Comparison of ENCODE assay signal across 1 cellular context in the genomic region with DNA sequence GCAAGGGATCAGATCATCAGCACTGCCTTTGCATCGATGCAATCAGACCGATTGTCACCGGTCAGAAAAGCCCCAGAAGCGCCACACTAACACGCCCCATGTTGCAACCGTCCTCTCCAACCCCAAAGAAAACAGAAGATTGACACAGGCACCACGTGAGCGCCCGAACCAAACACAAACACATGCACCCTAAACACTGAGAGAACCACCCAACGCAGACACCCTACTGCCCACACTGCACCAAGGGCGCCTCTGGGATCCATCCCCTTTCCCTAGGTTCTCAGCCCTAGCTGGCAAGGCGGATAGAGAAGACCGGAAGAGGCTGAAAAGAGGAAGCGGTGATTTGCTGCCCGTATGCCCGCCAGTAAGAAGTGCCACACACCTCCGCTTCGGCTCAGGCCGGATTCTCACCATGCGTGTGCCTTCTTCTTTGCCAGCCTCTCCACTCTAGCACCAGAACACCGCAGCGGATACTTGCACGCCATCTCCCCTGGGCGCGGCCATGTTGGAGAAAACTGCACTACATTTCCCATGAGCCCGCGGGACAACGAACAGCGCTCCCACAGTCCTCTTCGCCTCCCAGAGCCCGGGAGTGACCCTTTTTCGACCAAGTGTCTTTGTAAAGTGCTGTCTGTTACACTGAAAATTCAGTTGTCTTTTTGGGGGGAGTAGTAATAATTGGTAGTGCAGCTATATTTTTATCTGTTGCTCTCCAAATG.
TF ChIP-seq lines count a peak whose summit lies in the region.

A gene with protein sequence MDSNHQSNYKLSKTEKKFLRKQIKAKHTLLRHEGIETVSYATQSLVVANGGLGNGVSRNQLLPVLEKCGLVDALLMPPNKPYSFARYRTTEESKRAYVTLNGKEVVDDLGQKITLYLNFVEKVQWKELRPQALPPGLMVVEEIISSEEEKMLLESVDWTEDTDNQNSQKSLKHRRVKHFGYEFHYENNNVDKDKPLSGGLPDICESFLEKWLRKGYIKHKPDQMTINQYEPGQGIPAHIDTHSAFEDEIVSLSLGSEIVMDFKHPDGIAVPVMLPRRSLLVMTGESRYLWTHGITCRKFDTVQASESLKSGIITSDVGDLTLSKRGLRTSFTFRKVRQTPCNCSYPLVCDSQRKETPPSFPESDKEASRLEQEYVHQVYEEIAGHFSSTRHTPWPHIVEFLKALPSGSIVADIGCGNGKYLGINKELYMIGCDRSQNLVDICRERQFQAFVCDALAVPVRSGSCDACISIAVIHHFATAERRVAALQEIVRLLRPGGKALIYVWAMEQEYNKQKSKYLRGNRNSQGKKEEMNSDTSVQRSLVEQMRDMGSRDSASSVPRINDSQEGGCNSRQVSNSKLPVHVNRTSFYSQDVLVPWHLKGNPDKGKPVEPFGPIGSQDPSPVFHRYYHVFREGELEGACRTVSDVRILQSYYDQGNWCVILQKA (minus strand): TSS at position 517 of the 719 bp plus-strand sequence. CDS start 4,842 bp downstream, outside the sequence.

TF ChIP-seq in K562, 482 proteins besides CTCF, POLR2A, EP300 and RAD21 (continued from another document and continues in another):
- TF ChIP-seq, protein P1, sequence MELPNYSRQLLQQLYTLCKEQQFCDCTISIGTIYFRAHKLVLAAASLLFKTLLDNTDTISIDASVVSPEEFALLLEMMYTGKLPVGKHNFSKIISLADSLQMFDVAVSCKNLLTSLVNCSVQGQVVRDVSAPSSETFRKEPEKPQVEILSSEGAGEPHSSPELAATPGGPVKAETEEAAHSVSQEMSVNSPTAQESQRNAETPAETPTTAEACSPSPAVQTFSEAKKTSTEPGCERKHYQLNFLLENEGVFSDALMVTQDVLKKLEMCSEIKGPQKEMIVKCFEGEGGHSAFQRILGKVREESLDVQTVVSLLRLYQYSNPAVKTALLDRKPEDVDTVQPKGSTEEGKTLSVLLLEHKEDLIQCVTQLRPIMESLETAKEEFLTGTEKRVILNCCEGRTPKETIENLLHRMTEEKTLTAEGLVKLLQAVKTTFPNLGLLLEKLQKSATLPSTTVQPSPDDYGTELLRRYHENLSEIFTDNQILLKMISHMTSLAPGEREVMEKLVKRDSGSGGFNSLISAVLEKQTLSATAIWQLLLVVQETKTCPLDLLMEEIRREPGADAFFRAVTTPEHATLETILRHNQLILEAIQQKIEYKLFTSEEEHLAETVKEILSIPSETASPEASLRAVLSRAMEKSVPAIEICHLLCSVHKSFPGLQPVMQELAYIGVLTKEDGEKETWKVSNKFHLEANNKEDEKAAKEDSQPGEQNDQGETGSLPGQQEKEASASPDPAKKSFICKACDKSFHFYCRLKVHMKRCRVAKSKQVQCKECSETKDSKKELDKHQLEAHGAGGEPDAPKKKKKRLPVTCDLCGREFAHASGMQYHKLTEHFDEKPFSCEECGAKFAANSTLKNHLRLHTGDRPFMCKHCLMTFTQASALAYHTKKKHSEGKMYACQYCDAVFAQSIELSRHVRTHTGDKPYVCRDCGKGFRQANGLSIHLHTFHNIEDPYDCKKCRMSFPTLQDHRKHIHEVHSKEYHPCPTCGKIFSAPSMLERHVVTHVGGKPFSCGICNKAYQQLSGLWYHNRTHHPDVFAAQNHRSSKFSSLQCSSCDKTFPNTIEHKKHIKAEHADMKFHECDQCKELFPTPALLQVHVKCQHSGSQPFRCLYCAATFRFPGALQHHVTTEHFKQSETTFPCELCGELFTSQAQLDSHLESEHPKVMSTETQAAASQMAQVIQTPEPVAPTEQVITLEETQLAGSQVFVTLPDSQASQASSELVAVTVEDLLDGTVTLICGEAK (IDR thresholded peaks at IDR 0.05), result peak; percentile 77
- TF ChIP-seq, protein P1 (CRISPR knock-in tag; IDR thresholded peaks at IDR 0.05), result no peak
- TF ChIP-seq NFIX (CRISPR knock-in tag; IDR thresholded peaks at IDR 0.05; ENCODE audit: low read depth), result no peak
- no peak for TF ChIP-seq HEY1 (CRISPR knock-in tag; IDR thresholded peaks at IDR 0.05; ENCODE audit: borderline replicate concordance)
- TF ChIP-seq, protein P2, sequence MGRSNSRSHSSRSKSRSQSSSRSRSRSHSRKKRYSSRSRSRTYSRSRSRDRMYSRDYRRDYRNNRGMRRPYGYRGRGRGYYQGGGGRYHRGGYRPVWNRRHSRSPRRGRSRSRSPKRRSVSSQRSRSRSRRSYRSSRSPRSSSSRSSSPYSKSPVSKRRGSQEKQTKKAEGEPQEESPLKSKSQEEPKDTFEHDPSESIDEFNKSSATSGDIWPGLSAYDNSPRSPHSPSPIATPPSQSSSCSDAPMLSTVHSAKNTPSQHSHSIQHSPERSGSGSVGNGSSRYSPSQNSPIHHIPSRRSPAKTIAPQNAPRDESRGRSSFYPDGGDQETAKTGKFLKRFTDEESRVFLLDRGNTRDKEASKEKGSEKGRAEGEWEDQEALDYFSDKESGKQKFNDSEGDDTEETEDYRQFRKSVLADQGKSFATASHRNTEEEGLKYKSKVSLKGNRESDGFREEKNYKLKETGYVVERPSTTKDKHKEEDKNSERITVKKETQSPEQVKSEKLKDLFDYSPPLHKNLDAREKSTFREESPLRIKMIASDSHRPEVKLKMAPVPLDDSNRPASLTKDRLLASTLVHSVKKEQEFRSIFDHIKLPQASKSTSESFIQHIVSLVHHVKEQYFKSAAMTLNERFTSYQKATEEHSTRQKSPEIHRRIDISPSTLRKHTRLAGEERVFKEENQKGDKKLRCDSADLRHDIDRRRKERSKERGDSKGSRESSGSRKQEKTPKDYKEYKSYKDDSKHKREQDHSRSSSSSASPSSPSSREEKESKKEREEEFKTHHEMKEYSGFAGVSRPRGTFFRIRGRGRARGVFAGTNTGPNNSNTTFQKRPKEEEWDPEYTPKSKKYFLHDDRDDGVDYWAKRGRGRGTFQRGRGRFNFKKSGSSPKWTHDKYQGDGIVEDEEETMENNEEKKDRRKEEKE (IDR thresholded peaks at IDR 0.05; ENCODE audit: borderline replicate concordance in 1 of 2, control insufficient read depth in 1 of 2, low read depth in 2 of 2, low read length in 1 of 2), result no peak; a peak in 1 of 4 replicates
- TF ChIP-seq, protein P3, sequence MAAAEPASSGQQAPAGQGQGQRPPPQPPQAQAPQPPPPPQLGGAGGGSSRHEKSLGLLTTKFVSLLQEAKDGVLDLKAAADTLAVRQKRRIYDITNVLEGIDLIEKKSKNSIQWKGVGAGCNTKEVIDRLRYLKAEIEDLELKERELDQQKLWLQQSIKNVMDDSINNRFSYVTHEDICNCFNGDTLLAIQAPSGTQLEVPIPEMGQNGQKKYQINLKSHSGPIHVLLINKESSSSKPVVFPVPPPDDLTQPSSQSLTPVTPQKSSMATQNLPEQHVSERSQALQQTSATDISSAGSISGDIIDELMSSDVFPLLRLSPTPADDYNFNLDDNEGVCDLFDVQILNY (CRISPR knock-in tag; IDR thresholded peaks at IDR 0.05), result no peak
- TF ChIP-seq, protein P4, sequence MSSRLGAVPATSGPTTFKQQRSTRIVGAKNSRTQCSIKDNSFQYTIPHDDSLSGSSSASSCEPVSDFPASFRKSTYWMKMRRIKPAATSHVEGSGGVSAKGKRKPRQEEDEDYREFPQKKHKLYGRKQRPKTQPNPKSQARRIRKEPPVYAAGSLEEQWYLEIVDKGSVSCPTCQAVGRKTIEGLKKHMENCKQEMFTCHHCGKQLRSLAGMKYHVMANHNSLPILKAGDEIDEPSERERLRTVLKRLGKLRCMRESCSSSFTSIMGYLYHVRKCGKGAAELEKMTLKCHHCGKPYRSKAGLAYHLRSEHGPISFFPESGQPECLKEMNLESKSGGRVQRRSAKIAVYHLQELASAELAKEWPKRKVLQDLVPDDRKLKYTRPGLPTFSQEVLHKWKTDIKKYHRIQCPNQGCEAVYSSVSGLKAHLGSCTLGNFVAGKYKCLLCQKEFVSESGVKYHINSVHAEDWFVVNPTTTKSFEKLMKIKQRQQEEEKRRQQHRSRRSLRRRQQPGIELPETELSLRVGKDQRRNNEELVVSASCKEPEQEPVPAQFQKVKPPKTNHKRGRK (tag; IDR thresholded peaks at IDR 0.05), result no peak
- TF ChIP-seq ZNF717 (CRISPR knock-in tag; IDR thresholded peaks at IDR 0.05), result no peak
- no peak for TF ChIP-seq ZNF436 (CRISPR knock-in tag; IDR thresholded peaks at IDR 0.05)
- TF ChIP-seq TAL1 (IDR thresholded peaks at IDR 0.05), result no peak
- TF ChIP-seq SMARCA4 (IDR thresholded peaks at IDR 0.05), result no peak
- TF ChIP-seq HMGN3 (IDR thresholded peaks at IDR 0.05; ENCODE audit: borderline replicate concordance, extremely low read depth, insufficient read length, low read depth, low read length), result no peak
- TF ChIP-seq, protein P5, sequence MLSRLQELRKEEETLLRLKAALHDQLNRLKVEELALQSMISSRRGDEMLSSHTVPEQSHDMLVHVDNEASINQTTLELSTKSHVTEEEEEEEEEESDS (CRISPR knock-in tag; IDR thresholded peaks at IDR 0.05), result no peak
- no peak for TF ChIP-seq ZFP36 (IDR thresholded peaks at IDR 0.05; ENCODE audit: low read depth, low read length, partially characterized antibody)
- no peak for TF ChIP-seq ZNF217 (CRISPR knock-in tag; IDR thresholded peaks at IDR 0.05)
- TF ChIP-seq KDM4B (IDR thresholded peaks at IDR 0.05; ENCODE audit: borderline replicate concordance in 2 of 2, low read depth in 1 of 2), result no peak
- TF ChIP-seq, protein P6, sequence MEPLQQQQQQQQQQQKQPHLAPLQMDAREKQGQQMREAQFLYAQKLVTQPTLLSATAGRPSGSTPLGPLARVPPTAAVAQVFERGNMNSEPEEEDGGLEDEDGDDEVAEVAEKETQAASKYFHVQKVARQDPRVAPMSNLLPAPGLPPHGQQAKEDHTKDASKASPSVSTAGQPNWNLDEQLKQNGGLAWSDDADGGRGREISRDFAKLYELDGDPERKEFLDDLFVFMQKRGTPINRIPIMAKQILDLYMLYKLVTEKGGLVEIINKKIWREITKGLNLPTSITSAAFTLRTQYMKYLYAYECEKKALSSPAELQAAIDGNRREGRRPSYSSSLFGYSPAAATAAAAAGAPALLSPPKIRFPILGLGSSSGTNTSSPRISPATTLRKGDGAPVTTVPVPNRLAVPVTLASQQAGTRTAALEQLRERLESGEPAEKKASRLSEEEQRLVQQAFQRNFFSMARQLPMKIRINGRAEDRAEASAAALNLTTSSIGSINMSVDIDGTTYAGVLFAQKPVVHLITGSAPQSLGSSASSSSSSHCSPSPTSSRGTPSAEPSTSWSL (CRISPR knock-in tag; IDR thresholded peaks at IDR 0.05; ENCODE audit: borderline replicate concordance), result no peak
- TF ChIP-seq, protein P7, sequence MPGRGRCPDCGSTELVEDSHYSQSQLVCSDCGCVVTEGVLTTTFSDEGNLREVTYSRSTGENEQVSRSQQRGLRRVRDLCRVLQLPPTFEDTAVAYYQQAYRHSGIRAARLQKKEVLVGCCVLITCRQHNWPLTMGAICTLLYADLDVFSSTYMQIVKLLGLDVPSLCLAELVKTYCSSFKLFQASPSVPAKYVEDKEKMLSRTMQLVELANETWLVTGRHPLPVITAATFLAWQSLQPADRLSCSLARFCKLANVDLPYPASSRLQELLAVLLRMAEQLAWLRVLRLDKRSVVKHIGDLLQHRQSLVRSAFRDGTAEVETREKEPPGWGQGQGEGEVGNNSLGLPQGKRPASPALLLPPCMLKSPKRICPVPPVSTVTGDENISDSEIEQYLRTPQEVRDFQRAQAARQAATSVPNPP (IDR thresholded peaks at IDR 0.05; ENCODE audit: borderline replicate concordance, insufficient read depth, insufficient read length), result no peak
- no peak for TF ChIP-seq MTA3 (IDR thresholded peaks at IDR 0.05; ENCODE audit: borderline replicate concordance)
- no peak for TF ChIP-seq FOXM1 (IDR thresholded peaks at IDR 0.05; ENCODE audit: low read depth)
- no peak for TF ChIP-seq FOXM1 (CRISPR knock-in tag; IDR thresholded peaks at IDR 0.05; ENCODE audit: low read depth)
- TF ChIP-seq, protein P8, sequence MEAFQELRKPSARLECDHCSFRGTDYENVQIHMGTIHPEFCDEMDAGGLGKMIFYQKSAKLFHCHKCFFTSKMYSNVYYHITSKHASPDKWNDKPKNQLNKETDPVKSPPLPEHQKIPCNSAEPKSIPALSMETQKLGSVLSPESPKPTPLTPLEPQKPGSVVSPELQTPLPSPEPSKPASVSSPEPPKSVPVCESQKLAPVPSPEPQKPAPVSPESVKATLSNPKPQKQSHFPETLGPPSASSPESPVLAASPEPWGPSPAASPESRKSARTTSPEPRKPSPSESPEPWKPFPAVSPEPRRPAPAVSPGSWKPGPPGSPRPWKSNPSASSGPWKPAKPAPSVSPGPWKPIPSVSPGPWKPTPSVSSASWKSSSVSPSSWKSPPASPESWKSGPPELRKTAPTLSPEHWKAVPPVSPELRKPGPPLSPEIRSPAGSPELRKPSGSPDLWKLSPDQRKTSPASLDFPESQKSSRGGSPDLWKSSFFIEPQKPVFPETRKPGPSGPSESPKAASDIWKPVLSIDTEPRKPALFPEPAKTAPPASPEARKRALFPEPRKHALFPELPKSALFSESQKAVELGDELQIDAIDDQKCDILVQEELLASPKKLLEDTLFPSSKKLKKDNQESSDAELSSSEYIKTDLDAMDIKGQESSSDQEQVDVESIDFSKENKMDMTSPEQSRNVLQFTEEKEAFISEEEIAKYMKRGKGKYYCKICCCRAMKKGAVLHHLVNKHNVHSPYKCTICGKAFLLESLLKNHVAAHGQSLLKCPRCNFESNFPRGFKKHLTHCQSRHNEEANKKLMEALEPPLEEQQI (IDR thresholded peaks at IDR 0.05), result no peak
- TF ChIP-seq RNF2 (IDR thresholded peaks at IDR 0.05), result no peak
- TF ChIP-seq POLR2G (IDR thresholded peaks at IDR 0.05; ENCODE audit: low read depth, low read length), result peak; percentile 76
- TF ChIP-seq ZNF75A (CRISPR knock-in tag; IDR thresholded peaks at IDR 0.05), result no peak
- TF ChIP-seq PTBP1 (IDR thresholded peaks at IDR 0.05; ENCODE audit: low read depth, low read length), result no peak
- peak; percentile 60; the same call in 1 of the 2 replicates for TF ChIP-seq SIN3B (IDR thresholded peaks at IDR 0.05; ENCODE audit: low read depth)
- TF ChIP-seq ETV5 (CRISPR knock-in tag; IDR thresholded peaks at IDR 0.05; ENCODE audit: low read depth), result peak; percentile 92
- 0 out of 2 replicates have a peak, but pooled peaks have one; percentile 16 for TF ChIP-seq ZNF232 (CRISPR knock-in tag; IDR thresholded peaks at IDR 0.05)
- no peak for TF ChIP-seq MEF2D (tag; conservative IDR thresholded peaks at IDR 0.05; ENCODE audit: low read depth)
